ENCODE assay signal across 26 cellular contexts in the genomic region with DNA sequence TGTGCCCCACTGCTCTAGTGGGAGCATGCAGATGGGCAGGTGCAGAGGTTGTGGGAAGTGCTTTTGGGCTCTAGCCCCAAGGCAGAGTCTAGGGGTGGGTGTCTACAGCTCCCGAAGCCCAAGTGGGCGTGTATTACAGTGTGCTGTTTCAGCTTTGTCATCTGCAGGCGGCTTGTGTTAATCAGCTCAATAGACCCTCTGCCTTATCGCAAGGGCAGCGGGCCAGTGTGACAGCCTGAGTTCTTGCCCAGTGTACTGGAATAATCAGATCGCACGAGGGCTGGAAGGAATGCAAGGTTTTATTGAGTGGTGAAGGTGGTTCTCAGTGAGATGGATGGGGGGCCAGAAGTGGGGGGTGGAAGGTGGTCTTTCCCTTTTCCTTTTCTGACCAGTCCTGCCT.
"Had no signal": no experiment of that assay in that cellular context is flagged by ENCODE, and none has a peak within 500 bp of the region (broad histone marks: within the 10 kb centered on the region; RNA-seq: fewer than 3 reads in every experiment).

No MANE protein-coding gene starts in this region.

- H3K9me3 ChIP-seq: SK-N-SH had no signal

- H3K9me3 Mint-ChIP-seq: activated CD4-positive, alpha-beta memory T cell treated with anti-CD3 and anti-CD28 coated beads for 36 hours; activated naive CD4-positive, alpha-beta T cell treated with anti-CD3 and anti-CD28 coated beads for 36 hours; activated T-helper 17 cell treated with anti-CD3 and anti-CD28 coated beads, Interleukin-2, amount 50 U/mL, for 72 hours; WTC11 had no signal

- H3K4me1 Mint-ChIP-seq: activated T-helper 17 cell treated with anti-CD3 and anti-CD28 coated beads, Interleukin-2, amount 50 U/mL, for 72 hours; IgD-negative memory B cell had no signal

- DNase-seq: activated CD4-positive, alpha-beta memory T cell treated with anti-CD3 and anti-CD28 coated beads for 36 hours; activated CD4-positive, alpha-beta T cell treated with anti-CD3 and anti-CD28 coated beads for 48 hours; activated CD4-positive, CD25-positive, alpha-beta regulatory T cell treated with anti-CD3 and anti-CD28 coated beads, Interleukin-2, amount 50 U/mL, for 72 hours; activated gamma-delta T cell; activated naive CD4-positive, alpha-beta T cell treated with anti-CD3 and anti-CD28 coated beads for 36 hours; activated T-cell treated with anti-CD3 and anti-CD28 coated beads for 4 hours; activated T-cell treated with anti-CD3 and anti-CD28 coated beads, Interleukin-2, amount 50 U/mL, for 48 hours; amygdala; brain microvascular endothelial cell; KG1; NCI-H1048; NCI-H1694; NCI-H2029; NCI-H2107; NCI-H2171 treated with DMSO at 0.1 percent for 48 hours; NCI-H226; NCI-H69; OCI-M1; RPMI8226; SK-N-SH; T-helper 1 cell had no signal

- H3K27ac Mint-ChIP-seq: activated CD4-positive, alpha-beta memory T cell treated with anti-CD3 and anti-CD28 coated beads for 36 hours; activated naive CD4-positive, alpha-beta T cell treated with anti-CD3 and anti-CD28 coated beads for 36 hours; activated naive CD8-positive, alpha-beta T cell; activated T-helper 17 cell treated with anti-CD3 and anti-CD28 coated beads, Interleukin-2, amount 50 U/mL, for 72 hours; IgD-negative memory B cell; WTC11 had no signal

- H3K4me3 Mint-ChIP-seq: activated CD4-positive, alpha-beta memory T cell treated with anti-CD3 and anti-CD28 coated beads for 36 hours; activated naive CD4-positive, alpha-beta T cell treated with anti-CD3 and anti-CD28 coated beads for 36 hours; activated naive CD8-positive, alpha-beta T cell; activated T-helper 17 cell treated with anti-CD3 and anti-CD28 coated beads, Interleukin-2, amount 50 U/mL, for 72 hours; IgD-negative memory B cell; WTC11 had no signal

- H3K27me3 Mint-ChIP-seq: activated CD4-positive, alpha-beta memory T cell treated with anti-CD3 and anti-CD28 coated beads for 36 hours; activated naive CD8-positive, alpha-beta T cell; activated T-helper 17 cell treated with anti-CD3 and anti-CD28 coated beads, Interleukin-2, amount 50 U/mL, for 72 hours had no signal

- H3K27ac ChIP-seq: brain microvascular endothelial cell, cardiac muscle cell had no signal

- H3K36me3 ChIP-seq: brain microvascular endothelial cell, cardiac muscle cell had no signal

- H3K36me3 Mint-ChIP-seq: activated CD4-positive, alpha-beta memory T cell treated with anti-CD3 and anti-CD28 coated beads for 36 hours; activated naive CD8-positive, alpha-beta T cell; IgD-negative memory B cell had no signal

- H3K4me3 ChIP-seq: cardiac muscle cell had no signal

- H3K27me3 ChIP-seq: brain microvascular endothelial cell, cardiac muscle cell had no signal
